In the genomic region with DNA sequence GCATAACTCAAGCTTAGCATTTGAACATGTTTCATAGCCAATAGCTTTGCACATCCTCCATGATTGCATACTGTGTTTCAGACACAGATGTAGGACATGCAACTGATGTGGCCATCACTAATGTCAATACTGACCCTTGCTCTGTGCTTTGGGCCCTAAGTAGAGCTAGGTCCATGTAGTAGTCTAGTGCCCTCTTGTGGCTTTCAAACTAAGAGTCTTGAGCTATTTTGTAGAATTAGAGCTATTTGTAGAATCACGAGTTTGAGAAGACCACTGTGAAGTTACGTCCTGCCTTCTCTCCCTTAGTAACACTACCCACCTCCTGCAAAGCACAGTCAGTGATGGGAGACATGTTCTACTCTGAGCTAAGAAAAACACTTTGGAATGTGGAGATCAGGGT, we compare ENCODE assay signal across 9 cellular contexts.
DNase-seq lines count a peak whose midpoint lies in the region; ATAC-seq and TF ChIP-seq lines count a peak whose summit lies in the region.
"Had no signal": no experiment of that assay in that cellular context is flagged by ENCODE, and none has a peak within 500 bp of the region (broad histone marks: within the 10 kb centered on the region; RNA-seq: fewer than 3 reads in every experiment).

No MANE protein-coding gene starts in this region.

- no peak overlapping the region for H3K4me3 ChIP-seq in WI38 (ENCODE audit: low read depth, low read length)

- POLR2A ChIA-PET in CD4-positive, alpha-beta T cell (lab: Charles Lee), result no interaction called here

- H3K27me3 Mint-ChIP-seq in type B pancreatic cell, result peaks cover 2% of the 10 kb centered on the region
- H3K27me3 Mint-ChIP-seq in CD4-positive, alpha-beta T cell, result no peaks in the 10 kb centered on the region

- H3K27me3 ChIP-seq in CD4-positive, alpha-beta T cell (ENCODE audit: control insufficient read depth, insufficient read depth, low read length), result no peaks in the 10 kb centered on the region

- no peak for ATAC-seq in CD4-positive, alpha-beta T cell (ENCODE audit: poor library complexity)

- H3K27ac ChIP-seq in CD4-positive, alpha-beta T cell (ENCODE audit: low read depth, low read length), result no peak overlapping the region

- no peaks in the 10 kb centered on the region for H3K9me3 Mint-ChIP-seq in type B pancreatic cell
- H3K9me3 Mint-ChIP-seq in CD4-positive, alpha-beta T cell, result peaks cover 3% of the 10 kb centered on the region

- H3K36me3 Mint-ChIP-seq in type B pancreatic cell, result no peaks in the 10 kb centered on the region
- H3K36me3 Mint-ChIP-seq in CD4-positive, alpha-beta T cell (ENCODE audit: low read depth), result no peaks in the 10 kb centered on the region

- intact Hi-C loops in CD4-positive, alpha-beta T cell (cut with DNase I, micrococcal nuclease), result no loop called here

- no peaks in the 10 kb centered on the region for H3K9me3 ChIP-seq in CD4-positive, alpha-beta T cell (ENCODE audit: control insufficient read depth, low read length)

- H3K27ac Mint-ChIP-seq in type B pancreatic cell, result no peak overlapping the region
- H3K27ac Mint-ChIP-seq in CD4-positive, alpha-beta T cell, result no peak overlapping the region
- H3K27ac Mint-ChIP-seq: activated B cell treated with CpG ODN at 0.5 μM for 24 hours had no signal

- TF ChIP-seq CTCF in GM12873 (IDR thresholded peaks at IDR 0.05; ENCODE audit: insufficient read depth, low read depth, low read length, missing control alignments) (peak; percentile 61), WI38 (IDR thresholded peaks at IDR 0.05; ENCODE audit: low read depth, low read length) (peak; percentile 30; the same call in 1 of the 2 replicates), type B pancreatic cell (conservative IDR thresholded peaks at IDR 0.05) (peak; percentile 77)
- no peak for TF ChIP-seq CTCF in CD4-positive, alpha-beta T cell (IDR thresholded peaks at IDR 0.05)

- no peak overlapping the region for H3K4me3 Mint-ChIP-seq in type B pancreatic cell
- no peak overlapping the region for H3K4me3 Mint-ChIP-seq in CD4-positive, alpha-beta T cell
- H3K4me3 Mint-ChIP-seq: activated B cell treated with CpG ODN at 0.5 μM for 24 hours had no signal

- DNase-seq in NCI-H1092 (lab: John Stamatoyannopoulos, UW), result peak; percentile 39
- peak; percentile 17 for DNase-seq in iPS DF 19.7 (ENCODE audit: low read depth, low spot score)
- no peak for DNase-seq in type B pancreatic cell (ENCODE audit: extremely low spot score, unreplicated experiment)
- no peak for DNase-seq in CD4-positive, alpha-beta T cell
- DNase-seq in activated CD8-positive, alpha-beta memory T cell treated with anti-CD3 and anti-CD28 coated beads, Interleukin-2, amount 50 U/mL, for 48 hours, result no peak
- no peak for DNase-seq in activated effector memory CD4-positive, alpha-beta T cell treated with anti-CD3 and anti-CD28 coated beads, Interleukin-2, amount 50 U/mL, for 16 hours
- DNase-seq: activated B cell treated with CpG ODN at 0.5 μM for 24 hours had no signal

- peaks cover 18% of the 10 kb centered on the region for H3K4me1 Mint-ChIP-seq in type B pancreatic cell (ENCODE audit: unreplicated experiment)
- H3K4me1 Mint-ChIP-seq in CD4-positive, alpha-beta T cell (ENCODE audit: low read depth), result peaks cover 17% of the 10 kb centered on the region

- CTCF ChIA-PET in CD4-positive, alpha-beta T cell (lab: Charles Lee), result no interaction called here

Comparison
In these comparisons a context has a peak if more than half of its experiments do, and no peak if none do; other contexts are left out.
1. DNase-seq: peak in NCI-H1092 (single experiment) and iPS DF 19.7 (single experiment); none in type B pancreatic cell (single experiment), CD4-positive, alpha-beta T cell (0 of 10), activated CD8-positive, alpha-beta memory T cell treated with anti-CD3 and anti-CD28 coated beads, Interleukin-2, amount 50 U/mL, for 48 hours (single experiment) and activated effector memory CD4-positive, alpha-beta T cell treated with anti-CD3 and anti-CD28 coated beads, Interleukin-2, amount 50 U/mL, for 16 hours (single experiment).